14 cellular contexts compared by ENCODE assay signal in the genomic region with DNA sequence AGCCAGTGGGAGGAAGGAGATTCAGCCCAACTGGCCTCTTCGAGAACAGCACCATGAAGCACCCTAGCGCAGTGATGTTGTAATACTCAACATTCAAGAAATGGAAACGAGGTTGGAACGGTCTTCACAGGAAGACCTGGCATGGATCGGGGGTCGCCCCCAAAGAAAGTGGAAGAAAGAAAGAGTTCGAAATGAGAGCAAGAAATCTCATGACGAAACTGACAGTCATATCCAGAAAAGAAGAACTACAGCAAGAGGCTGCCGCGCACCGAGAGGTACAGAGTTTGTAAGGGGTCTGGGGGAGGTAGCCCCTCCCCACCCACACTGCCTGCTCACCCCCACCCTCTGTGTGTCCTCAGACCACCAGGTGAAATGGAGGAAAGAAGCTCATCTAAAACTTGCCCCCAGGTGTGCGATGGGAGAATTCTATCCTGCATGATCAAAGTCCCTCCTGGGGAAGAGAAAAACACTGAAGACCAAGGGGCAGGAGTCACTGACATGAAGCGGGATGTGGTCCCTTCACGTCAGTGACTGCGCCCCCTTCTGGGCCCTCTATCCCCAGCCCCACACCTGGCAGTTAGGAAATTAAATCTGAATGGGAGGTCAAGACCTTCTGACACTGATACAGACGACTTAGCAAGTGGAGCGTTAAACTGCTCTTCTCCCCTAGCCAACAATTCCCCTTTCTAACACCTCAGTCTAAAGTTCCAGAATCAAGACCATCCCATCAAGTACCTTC. TPM values are rescaled to one million over a fixed set of nuclear protein-coding genes. Genes with fewer than 3 reads are reported as not detected.
DNase-seq lines count a peak whose midpoint lies in the region; ATAC-seq and TF ChIP-seq lines count a peak whose summit lies in the region.
"Had no signal": no experiment of that assay in that cellular context is flagged by ENCODE, and none has a peak within 500 bp of the region (broad histone marks: within the 10 kb centered on the region; RNA-seq: fewer than 3 reads in every experiment).

No MANE protein-coding gene starts in this region.

- intact Hi-C loops in HCT116 (cut with micrococcal nuclease) = no loop called here
- intact Hi-C loops in activated B cell treated with CpG ODN at 0.5 μM for 24 hours (cut with micrococcal nuclease) = loop anchor here (5.0 kb wide), 1 partner anchor 59 kb away; a partner anchor contains a TSS
- intact Hi-C loops in stomach (cut with DNase I; ENCODE audit: low total_unique reads) = no loop called here

- CTCF ChIA-PET in HCT116 (lab: Charles Lee) = no interaction called here
- CTCF ChIA-PET in activated B cell treated with CpG ODN at 0.5 μM for 24 hours (lab: Charles Lee) = no interaction called here

- no peak overlapping the region for H3K27ac ChIP-seq in HCT116 (ENCODE audit: low read depth, low read length)
- no peak overlapping the region for H3K27ac ChIP-seq in stomach
- H3K27ac ChIP-seq: heart left ventricle had no signal

- no peaks in the 10 kb centered on the region for H4K20me1 ChIP-seq in HCT116 (ENCODE audit: insufficient read depth)

- TF ChIP-seq EP300 in stomach (IDR thresholded peaks at IDR 0.05) = no peak

- H2AFZ ChIP-seq in HCT116 (ENCODE audit: low read depth, low read length, poor library complexity, severe bottlenecking) = no peak overlapping the region

- H3K36me3 ChIP-seq in HCT116 (ENCODE audit: control insufficient read depth in 1 of 2, insufficient read depth in 2 of 2, low read length in 2 of 2) (no peaks in the 10 kb centered on the region), stomach (peaks cover 0 to 32% (median 4%) of the 10 kb centered on the region in 4 donors)

- H3K4me1 ChIP-seq in HCT116 (ENCODE audit: control insufficient read depth in 1 of 2, insufficient read depth in 2 of 2, low read length in 2 of 2) (no peaks in the 10 kb centered on the region), stomach (peaks cover 0 to 11% (median 0%) of the 10 kb centered on the region in 4 donors)

- ATAC-seq in activated T-cell treated with anti-CD3 and anti-CD28 coated beads, Interleukin-2, amount 50 U/mL, for 72 hours (replicated peaks in 1 of 2) = no peak
- ATAC-seq in HCT116 = peak; percentile 44; the same call in 1 of the 2 replicates
- ATAC-seq in activated B cell treated with CpG ODN at 0.5 μM for 24 hours (ENCODE audit: low read depth) = peak; percentile 22
- ATAC-seq: heart left ventricle had no signal

- no peak for TF ChIP-seq POLR2A in HCT116 (IDR thresholded peaks at IDR 0.05; ENCODE audit: borderline replicate concordance, extremely low read depth, insufficient read depth, insufficient read length)
- no peak for TF ChIP-seq POLR2A in stomach (IDR thresholded peaks at IDR 0.05)

- no peaks in the 10 kb centered on the region for H3K9me2 ChIP-seq in HCT116 (ENCODE audit: insufficient read depth)

- WGBS in stomach, 5 donors = 71 to 77% (median 73%) methylated on average over 17 of the region's 17 CpGs

- no peaks in the 10 kb centered on the region for H3K27me3 ChIP-seq in HCT116 (ENCODE audit: insufficient read depth, low read length)
- no peaks in the 10 kb centered on the region for H3K27me3 ChIP-seq in stomach
- H3K27me3 ChIP-seq: heart left ventricle had no signal

- peak; percentile 22 for DNase-seq in activated T-cell treated with anti-CD3 and anti-CD28 coated beads, Interleukin-2, amount 50 U/mL, for 24 hours
- no peak for DNase-seq in activated T-cell treated with anti-CD3 and anti-CD28 coated beads, Interleukin-2, amount 50 U/mL, for 72 hours
- no peak for DNase-seq in HCT116 (ENCODE audit: low read depth, low spot score)
- DNase-seq in activated B cell treated with CpG ODN at 0.5 μM for 24 hours = no peak
- DNase-seq in stomach = peak; percentile 20
- no peak for DNase-seq in RKO (ENCODE audit: low spot score)
- no peak for DNase-seq in cerebellar nuclear complex (lab: John Stamatoyannopoulos, UW)
- no peak for DNase-seq in glomerular visceral epithelial cell (ENCODE audit: extremely low spot score)
- DNase-seq: GF-D8, NCI-H2171 had no signal

- H3K4me3 Mint-ChIP-seq in activated T-cell treated with anti-CD3 and anti-CD28 coated beads, Interleukin-2, amount 50 U/mL, for 24 hours = no peak overlapping the region
- H3K4me3 Mint-ChIP-seq in activated T-cell treated with anti-CD3 and anti-CD28 coated beads, Interleukin-2, amount 50 U/mL, for 72 hours = no peak overlapping the region
- peak overlapping the region; percentile 0 for H3K4me3 Mint-ChIP-seq in activated B cell treated with CpG ODN at 0.5 μM for 24 hours
- H3K4me3 Mint-ChIP-seq: brain, mesothelial cell of epicardium had no signal

- H3K27ac Mint-ChIP-seq in activated T-cell treated with anti-CD3 and anti-CD28 coated beads, Interleukin-2, amount 50 U/mL, for 24 hours = peak overlapping the region; percentile 63
- H3K27ac Mint-ChIP-seq in activated T-cell treated with anti-CD3 and anti-CD28 coated beads, Interleukin-2, amount 50 U/mL, for 72 hours = no peak overlapping the region
- peak overlapping the region; percentile 30 for H3K27ac Mint-ChIP-seq in activated B cell treated with CpG ODN at 0.5 μM for 24 hours
- H3K27ac Mint-ChIP-seq: brain, mesothelial cell of epicardium had no signal

- no peaks in the 10 kb centered on the region for H3K79me2 ChIP-seq in HCT116 (ENCODE audit: insufficient read depth, low read length)

- H3K4me1 Mint-ChIP-seq in activated T-cell treated with anti-CD3 and anti-CD28 coated beads, Interleukin-2, amount 50 U/mL, for 24 hours (ENCODE audit: low read depth) = peaks cover 1% of the 10 kb centered on the region
- no peaks in the 10 kb centered on the region for H3K4me1 Mint-ChIP-seq in activated T-cell treated with anti-CD3 and anti-CD28 coated beads, Interleukin-2, amount 50 U/mL, for 72 hours (ENCODE audit: low read depth)
- H3K4me1 Mint-ChIP-seq in activated B cell treated with CpG ODN at 0.5 μM for 24 hours = peaks cover 24% of the 10 kb centered on the region

- H3K9ac ChIP-seq in HCT116 (ENCODE audit: low read length) = no peak overlapping the region

- no peak overlapping the region for H3K4me3 ChIP-seq in HCT116 (replicated peaks in 1 of 2; ENCODE audit: low read depth in 1 of 2, low read length in 2 of 2)
- H3K4me3 ChIP-seq in stomach = no peak overlapping the region
- H3K4me3 ChIP-seq: heart left ventricle had no signal

- TF ChIP-seq CTCF in HCT116 (IDR thresholded peaks at IDR 0.05 in 2 of 3, conservative IDR thresholded peaks at IDR 0.05 in 1 of 3; ENCODE audit: borderline replicate concordance in 1 of 3, insufficient read depth in 1 of 3, low read depth in 2 of 3, low read length in 2 of 3) (0 out of 6 replicates have a peak, but pooled peaks of 1 of the 3 experiments have one; percentile 23), activated B cell treated with CpG ODN at 0.5 μM for 24 hours (IDR thresholded peaks at IDR 0.05) (no peak), stomach (IDR thresholded peaks at IDR 0.05) (no peak)

- no peak overlapping the region for H3K4me2 ChIP-seq in HCT116 (ENCODE audit: low read length)

- no peaks in the 10 kb centered on the region for H3K9me3 Mint-ChIP-seq in activated T-cell treated with anti-CD3 and anti-CD28 coated beads, Interleukin-2, amount 50 U/mL, for 24 hours
- no peaks in the 10 kb centered on the region for H3K9me3 Mint-ChIP-seq in activated T-cell treated with anti-CD3 and anti-CD28 coated beads, Interleukin-2, amount 50 U/mL, for 72 hours
- no peaks in the 10 kb centered on the region for H3K9me3 Mint-ChIP-seq in activated B cell treated with CpG ODN at 0.5 μM for 24 hours
- H3K9me3 Mint-ChIP-seq: brain, mesothelial cell of epicardium had no signal

- POLR2A ChIA-PET in HCT116 (lab: Charles Lee) = no interaction called here
- POLR2A ChIA-PET in activated B cell treated with CpG ODN at 0.5 μM for 24 hours (lab: Charles Lee) = no interaction called here

- peaks cover 17% of the 10 kb centered on the region for H3K36me3 Mint-ChIP-seq in activated T-cell treated with anti-CD3 and anti-CD28 coated beads, Interleukin-2, amount 50 U/mL, for 24 hours (ENCODE audit: low read depth)
- no peaks in the 10 kb centered on the region for H3K36me3 Mint-ChIP-seq in activated T-cell treated with anti-CD3 and anti-CD28 coated beads, Interleukin-2, amount 50 U/mL, for 72 hours (ENCODE audit: insufficient read depth in 2 of 2)
- no peaks in the 10 kb centered on the region for H3K36me3 Mint-ChIP-seq in activated B cell treated with CpG ODN at 0.5 μM for 24 hours (ENCODE audit: low read depth)
- H3K36me3 Mint-ChIP-seq: mesothelial cell of epicardium had no signal

- H3K9me3 ChIP-seq in HCT116 (ENCODE audit: control insufficient read depth in 1 of 2, insufficient read depth in 1 of 2, low read depth in 1 of 2, low read length in 2 of 2) = no peaks in the 10 kb centered on the region
- no peaks in the 10 kb centered on the region for H3K9me3 ChIP-seq in stomach
- H3K9me3 ChIP-seq: heart left ventricle had no signal

- no peaks in the 10 kb centered on the region for H3K27me3 Mint-ChIP-seq in activated T-cell treated with anti-CD3 and anti-CD28 coated beads, Interleukin-2, amount 50 U/mL, for 24 hours
- no peaks in the 10 kb centered on the region for H3K27me3 Mint-ChIP-seq in activated T-cell treated with anti-CD3 and anti-CD28 coated beads, Interleukin-2, amount 50 U/mL, for 72 hours (ENCODE audit: low read depth)
- H3K27me3 Mint-ChIP-seq in activated B cell treated with CpG ODN at 0.5 μM for 24 hours = peaks cover 3% of the 10 kb centered on the region
- H3K27me3 Mint-ChIP-seq: brain had no signal

- BruUV-seq in HCT116 (replicated peaks; lab: Mats Ljungman, UMichigan) = no TSS peak

- TF ChIP-seq RAD21 in HCT116 (IDR thresholded peaks at IDR 0.05; ENCODE audit: low read depth) = no peak

- RAD21 ChIA-PET in HCT116 (lab: Charles Lee; ENCODE audit: low non-redundant PET in 1 of 2, low total read pairs in 2 of 2, uncharacterized antibody in 2 of 2, unreplicated experiment in 2 of 2) = no interaction called here

TF ChIP-seq in HCT116, 20 proteins besides CTCF, POLR2A, EP300 and RAD21 (continues in another document):
- TF ChIP-seq SRF (IDR thresholded peaks at IDR 0.05; ENCODE audit: low read depth) (no peak), ELF1 (IDR thresholded peaks at IDR 0.05; ENCODE audit: borderline replicate concordance, low read depth) (no peak), ZFX (IDR thresholded peaks at IDR 0.05) (no peak), CBX3 (IDR thresholded peaks at IDR 0.05; ENCODE audit: low read depth) (no peak), CEBPB (IDR thresholded peaks at IDR 0.05; ENCODE audit: low read depth) (no peak)

RNA-seq across cellular contexts. Expression of a gene that starts 52.9 kb away (rescaled TPM):
- not detected for total RNA-seq in activated T-cell treated with anti-CD3 and anti-CD28 coated beads, Interleukin-2, amount 50 U/mL, for 72 hours
- not detected for total RNA-seq in HCT116 (2021; ENCODE audit: unreplicated experiment)
- not detected in 2 replicates for polyA plus RNA-seq in HCT116 (2012)
- total RNA-seq in activated B cell treated with CpG ODN at 0.5 μM for 24 hours = not detected in 2 replicates
- total RNA-seq in stomach = not detected
- under 1 TPM in 1 of 3 donors, not detected in 2; 0.23 TPM for polyA plus RNA-seq in stomach
- total RNA-seq: heart left ventricle, mesothelial cell of epicardium, pulmonary artery endothelial cell had no signal
- polyA plus RNA-seq: heart left ventricle had no signal

RNA-seq across cellular contexts. Expression of a gene that starts 58.6 kb away (rescaled TPM):
- 10 to 100 TPM; 81.8 to 87.0 TPM for total RNA-seq in activated T-cell treated with anti-CD3 and anti-CD28 coated beads, Interleukin-2, amount 50 U/mL, for 72 hours
- total RNA-seq in HCT116 (2021; ENCODE audit: unreplicated experiment) = 12.4 TPM
- polyA plus RNA-seq in HCT116 (2012) = 4.1 and 5.2 TPM in 2 replicates
- total RNA-seq in activated B cell treated with CpG ODN at 0.5 μM for 24 hours = 0.83 and 2.0 TPM in 2 replicates
- 10 to 100 TPM in 2 of 5 donors, 1 to 10 TPM in 2, under 1 TPM in 1; 0.58 to 22.3 (median 5.5) TPM for total RNA-seq in stomach
- polyA plus RNA-seq in stomach = 1 to 10 TPM in 1 of 3 donors, under 1 TPM in 1, not detected in 1; 0.44 to 3.1 TPM

Comparison
In these comparisons a context has a peak if more than half of its experiments do, and no peak if none do; other contexts are left out.
1. DNase-seq: peak in activated T-cell treated with anti-CD3 and anti-CD28 coated beads, Interleukin-2, amount 50 U/mL, for 24 hours (single experiment) and stomach (single experiment); none in activated T-cell treated with anti-CD3 and anti-CD28 coated beads, Interleukin-2, amount 50 U/mL, for 72 hours (0 of 2), HCT116 (single experiment), activated B cell treated with CpG ODN at 0.5 μM for 24 hours (single experiment), RKO (single experiment), cerebellar nuclear complex (0 of 2) and glomerular visceral epithelial cell (single experiment).
2. ATAC-seq: peak in HCT116 (single experiment) and activated B cell treated with CpG ODN at 0.5 μM for 24 hours (single experiment); none in activated T-cell treated with anti-CD3 and anti-CD28 coated beads, Interleukin-2, amount 50 U/mL, for 72 hours (0 of 2).